Comparison of ENCODE assay signal across 1 cellular context in genomic region chr7:106568002-106568679, GRCh38.
TF ChIP-seq lines count a peak whose summit lies in the region.

No MANE protein-coding gene starts in this region.

TF ChIP-seq in K562, 482 proteins besides CTCF, POLR2A, EP300 and RAD21 (continued from another document and continues in another):
- no peak for TF ChIP-seq RNF219 (CRISPR knock-in tag; IDR thresholded peaks at IDR 0.05)
- TF ChIP-seq, protein P1, sequence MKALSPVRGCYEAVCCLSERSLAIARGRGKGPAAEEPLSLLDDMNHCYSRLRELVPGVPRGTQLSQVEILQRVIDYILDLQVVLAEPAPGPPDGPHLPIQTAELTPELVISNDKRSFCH (CRISPR knock-in tag; IDR thresholded peaks at IDR 0.05), result peak; percentile 66; the same call in 1 of the 2 replicates
- TF ChIP-seq, protein P1 (tag; IDR thresholded peaks at IDR 0.05), result 0 out of 2 replicates have a peak, but pooled peaks have one; percentile 15
- no peak for TF ChIP-seq RBBP5 (IDR thresholded peaks at IDR 0.05; ENCODE audit: borderline replicate concordance, insufficient read depth, low read length, poor library complexity, severe bottlenecking)
- no peak for TF ChIP-seq PCBP1 (IDR thresholded peaks at IDR 0.05; ENCODE audit: low read depth, low read length, poor library complexity, severe bottlenecking)
- no peak for TF ChIP-seq NR2F6 (CRISPR knock-in tag; IDR thresholded peaks at IDR 0.05)
- peak in 1 of 2 experiments; percentile 91; a peak in 1 of 4 replicates for TF ChIP-seq ZNF318 (IDR thresholded peaks at IDR 0.05; ENCODE audit: borderline replicate concordance in 1 of 2, low read depth in 1 of 2)
- TF ChIP-seq YBX1 (IDR thresholded peaks at IDR 0.05), result no peak
- 0 out of 2 replicates have a peak, but pooled peaks have one; percentile 41 for TF ChIP-seq KLF6 (CRISPR knock-in tag; IDR thresholded peaks at IDR 0.05; ENCODE audit: borderline replicate concordance)
- peak; percentile 56; the same call in 1 of the 2 replicates for TF ChIP-seq ELF1 (tag; IDR thresholded peaks at IDR 0.05)
- TF ChIP-seq POLR2H (tag; IDR thresholded peaks at IDR 0.05; ENCODE audit: low read depth), result peak; percentile 53; the same call in 1 of the 2 replicates
- TF ChIP-seq, protein P2, sequence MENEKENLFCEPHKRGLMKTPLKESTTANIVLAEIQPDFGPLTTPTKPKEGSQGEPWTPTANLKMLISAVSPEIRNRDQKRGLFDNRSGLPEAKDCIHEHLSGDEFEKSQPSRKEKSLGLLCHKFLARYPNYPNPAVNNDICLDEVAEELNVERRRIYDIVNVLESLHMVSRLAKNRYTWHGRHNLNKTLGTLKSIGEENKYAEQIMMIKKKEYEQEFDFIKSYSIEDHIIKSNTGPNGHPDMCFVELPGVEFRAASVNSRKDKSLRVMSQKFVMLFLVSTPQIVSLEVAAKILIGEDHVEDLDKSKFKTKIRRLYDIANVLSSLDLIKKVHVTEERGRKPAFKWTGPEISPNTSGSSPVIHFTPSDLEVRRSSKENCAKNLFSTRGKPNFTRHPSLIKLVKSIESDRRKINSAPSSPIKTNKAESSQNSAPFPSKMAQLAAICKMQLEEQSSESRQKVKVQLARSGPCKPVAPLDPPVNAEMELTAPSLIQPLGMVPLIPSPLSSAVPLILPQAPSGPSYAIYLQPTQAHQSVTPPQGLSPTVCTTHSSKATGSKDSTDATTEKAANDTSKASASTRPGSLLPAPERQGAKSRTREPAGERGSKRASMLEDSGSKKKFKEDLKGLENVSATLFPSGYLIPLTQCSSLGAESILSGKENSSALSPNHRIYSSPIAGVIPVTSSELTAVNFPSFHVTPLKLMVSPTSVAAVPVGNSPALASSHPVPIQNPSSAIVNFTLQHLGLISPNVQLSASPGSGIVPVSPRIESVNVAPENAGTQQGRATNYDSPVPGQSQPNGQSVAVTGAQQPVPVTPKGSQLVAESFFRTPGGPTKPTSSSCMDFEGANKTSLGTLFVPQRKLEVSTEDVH (IDR thresholded peaks at IDR 0.05; ENCODE audit: low read depth, partially characterized antibody), result peak; percentile 0
- TF ChIP-seq PRPF4 (IDR thresholded peaks at IDR 0.05; ENCODE audit: insufficient read depth, low read depth, low read length, poor library complexity, severe bottlenecking), result no peak
- no peak for TF ChIP-seq ESRRB (CRISPR knock-in tag; IDR thresholded peaks at IDR 0.05; ENCODE audit: borderline replicate concordance)
- TF ChIP-seq ZNF133 (CRISPR knock-in tag; IDR thresholded peaks at IDR 0.05), result no peak
- TF ChIP-seq SAFB (IDR thresholded peaks at IDR 0.05; ENCODE audit: borderline replicate concordance, low read depth, low read length), result no peak
- peak; percentile 6 for TF ChIP-seq CHD1 (IDR thresholded peaks at IDR 0.05; ENCODE audit: low read length)
- TF ChIP-seq, protein P3, sequence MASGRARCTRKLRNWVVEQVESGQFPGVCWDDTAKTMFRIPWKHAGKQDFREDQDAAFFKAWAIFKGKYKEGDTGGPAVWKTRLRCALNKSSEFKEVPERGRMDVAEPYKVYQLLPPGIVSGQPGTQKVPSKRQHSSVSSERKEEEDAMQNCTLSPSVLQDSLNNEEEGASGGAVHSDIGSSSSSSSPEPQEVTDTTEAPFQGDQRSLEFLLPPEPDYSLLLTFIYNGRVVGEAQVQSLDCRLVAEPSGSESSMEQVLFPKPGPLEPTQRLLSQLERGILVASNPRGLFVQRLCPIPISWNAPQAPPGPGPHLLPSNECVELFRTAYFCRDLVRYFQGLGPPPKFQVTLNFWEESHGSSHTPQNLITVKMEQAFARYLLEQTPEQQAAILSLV (tag; IDR thresholded peaks at IDR 0.05), result no peak
- TF ChIP-seq ZBTB8A (IDR thresholded peaks at IDR 0.05; ENCODE audit: partially characterized antibody), result peak; percentile 32
- 0 out of 2 replicates have a peak, but pooled peaks have one; percentile 8 for TF ChIP-seq THRAP3 (IDR thresholded peaks at IDR 0.05; ENCODE audit: borderline replicate concordance)
- no peak for TF ChIP-seq MCM2 (IDR thresholded peaks at IDR 0.05; ENCODE audit: low read depth)
- peak; percentile 51 for TF ChIP-seq ZNF311 (CRISPR knock-in tag; IDR thresholded peaks at IDR 0.05)
- TF ChIP-seq FOXO4 (CRISPR knock-in tag; IDR thresholded peaks at IDR 0.05), result peak; percentile 54; the same call in 1 of the 2 replicates
- TF ChIP-seq TARDBP (IDR thresholded peaks at IDR 0.05), result 0 out of 2 replicates have a peak, but pooled peaks have one; percentile 40
- TF ChIP-seq RCOR1 (IDR thresholded peaks at IDR 0.05; ENCODE audit: borderline replicate concordance in 1 of 2, low read depth in 2 of 2, low read length in 2 of 2), result no peak
- no peak for TF ChIP-seq ZNF518B (CRISPR knock-in tag; IDR thresholded peaks at IDR 0.05)
- no peak for TF ChIP-seq E2F4 (CRISPR knock-in tag; IDR thresholded peaks at IDR 0.05; ENCODE audit: low read depth)
- TF ChIP-seq BRD4 (IDR thresholded peaks at IDR 0.05), result peak; percentile 100
- TF ChIP-seq PTTG1 (tag; IDR thresholded peaks at IDR 0.05; ENCODE audit: low read depth), result 0 out of 2 replicates have a peak, but pooled peaks have one; percentile 4
- TF ChIP-seq FOXA3 (CRISPR knock-in tag; conservative IDR thresholded peaks at IDR 0.05 in 1 of 2, IDR thresholded peaks at IDR 0.05 in 1 of 2), result 0 out of 4 replicates have a peak, but pooled peaks of 1 of the 2 experiments have one; percentile 23
- TF ChIP-seq MYC (IDR thresholded peaks at IDR 0.05; ENCODE audit: low read depth, low read length), result no peak
- TF ChIP-seq MYC (CRISPR knock-in tag; IDR thresholded peaks at IDR 0.05; ENCODE audit: borderline replicate concordance, low read depth), result 0 out of 2 replicates have a peak, but pooled peaks have one; percentile 4
- TF ChIP-seq ZFP30 (CRISPR knock-in tag; IDR thresholded peaks at IDR 0.05; ENCODE audit: borderline replicate concordance), result no peak
- TF ChIP-seq LCOR (CRISPR knock-in tag; IDR thresholded peaks at IDR 0.05), result no peak
- TF ChIP-seq GTF2A2 (tag; IDR thresholded peaks at IDR 0.05), result peak; percentile 8; the same call in 1 of the 2 replicates
- no peak for TF ChIP-seq CEBPB (tag; IDR thresholded peaks at IDR 0.05)
- TF ChIP-seq TCF15 (CRISPR knock-in tag; IDR thresholded peaks at IDR 0.05), result peak; percentile 63; the same call in 1 of the 2 replicates
- TF ChIP-seq KDM1A (IDR thresholded peaks at IDR 0.05), result no peak
- peak; percentile 40; the same call in 1 of the 2 replicates for TF ChIP-seq ZNF140 (CRISPR knock-in tag; IDR thresholded peaks at IDR 0.05)
